Comparison of ENCODE assay signal across 7 cellular contexts in the genomic region with DNA sequence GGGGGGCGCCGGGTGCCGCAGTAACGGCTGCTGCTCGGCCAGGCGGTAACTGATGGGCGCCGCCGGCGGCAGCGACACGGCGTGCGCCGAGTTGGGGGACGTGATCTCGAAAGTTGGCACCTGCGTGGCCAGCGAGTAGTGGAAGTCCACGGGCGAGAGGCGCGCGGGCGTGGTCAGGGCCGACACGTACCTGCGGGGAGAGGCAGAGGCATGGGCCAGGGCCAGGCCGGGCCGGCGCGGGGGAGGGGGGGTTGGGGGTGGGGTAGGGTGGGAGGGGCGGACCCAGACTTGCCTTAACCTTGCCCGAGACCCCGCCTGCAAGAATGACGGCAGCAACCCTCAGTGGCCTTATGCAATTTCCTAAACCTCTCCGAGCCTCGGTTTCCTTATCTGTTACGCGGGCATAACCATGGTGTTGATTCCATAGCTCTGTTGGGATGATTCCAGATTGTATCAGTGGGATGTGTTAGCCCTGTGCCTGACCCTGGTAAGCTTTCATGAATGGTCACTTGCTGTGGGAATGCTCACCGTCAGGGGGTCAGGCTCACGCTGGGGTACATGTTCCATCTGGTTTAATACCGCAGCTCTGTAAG.
DNase-seq lines count a peak whose midpoint lies in the region; ATAC-seq lines count a peak whose summit lies in the region.

No MANE protein-coding gene starts in this region.

- peak overlapping the region; percentile 60 for H3K4me3 ChIP-seq in effector memory CD4-positive, alpha-beta T cell (ENCODE audit: insufficient read depth, low read depth, low read length, poor library complexity, severe bottlenecking)
- peak overlapping the region; percentile 37 for H3K4me3 ChIP-seq in neuron (ENCODE audit: low read length)

- H3K9me3 ChIP-seq in effector memory CD4-positive, alpha-beta T cell (ENCODE audit: control insufficient read depth, low read length), result no peaks in the 10 kb centered on the region
- no peaks in the 10 kb centered on the region for H3K9me3 ChIP-seq in neuron (ENCODE audit: low read length)

- H3K36me3 ChIP-seq in effector memory CD4-positive, alpha-beta T cell (ENCODE audit: control insufficient read depth, insufficient read depth, low read length), result no peaks in the 10 kb centered on the region
- H3K36me3 ChIP-seq in neuron (ENCODE audit: insufficient read depth, low read length), result no peaks in the 10 kb centered on the region

- ATAC-seq in GM21825 (IDR thresholded peaks at IDR 0.05; ENCODE audit: unreplicated experiment) (peak; percentile 5), HG03378 (IDR thresholded peaks at IDR 0.05; ENCODE audit: unreplicated experiment) (no peak)

- peaks cover 3% of the 10 kb centered on the region for H3K27me3 ChIP-seq in effector memory CD4-positive, alpha-beta T cell (replicated peaks; ENCODE audit: control insufficient read depth, insufficient read depth, low read length, poor library complexity, severe bottlenecking)
- H3K27me3 ChIP-seq in neuron (ENCODE audit: insufficient read depth, low read length), result peaks cover 42% of the 10 kb centered on the region

- peak overlapping the region; percentile 69 for H3K27ac ChIP-seq in effector memory CD4-positive, alpha-beta T cell (ENCODE audit: insufficient read depth, low read length, poor library complexity, severe bottlenecking)

- no peak overlapping the region for H2AFZ ChIP-seq in neuron (ENCODE audit: low read depth, low read length)

- no peaks in the 10 kb centered on the region for H3K4me1 ChIP-seq in effector memory CD4-positive, alpha-beta T cell (ENCODE audit: control insufficient read depth, insufficient read depth, low read length, poor library complexity, severe bottlenecking)
- H3K4me1 ChIP-seq in neuron (ENCODE audit: insufficient read depth, low read length), result no peaks in the 10 kb centered on the region

- DNase-seq in T-helper 9 cell, result peak; percentile 13
- peak in 2 of 3 donors; percentile 6 to 14 for DNase-seq in effector memory CD4-positive, alpha-beta T cell
- DNase-seq in T1000 (lab: John Stamatoyannopoulos, UW), result no peak
- DNase-seq in NCI-H82 treated with DMSO at 0.1 percent for 48 hours (lab: John Stamatoyannopoulos, UW; ENCODE audit: unreplicated experiment), result no peak

Comparison
In these comparisons a context has a peak if more than half of its experiments do, and no peak if none do; other contexts are left out.
1. DNase-seq: peak in T-helper 9 cell (single experiment) and effector memory CD4-positive, alpha-beta T cell (2 of 3); none in T1000 (single experiment) and NCI-H82 treated with DMSO at 0.1 percent for 48 hours (single experiment).